ENCODE assay signal across 27 cellular contexts in the genomic region with DNA sequence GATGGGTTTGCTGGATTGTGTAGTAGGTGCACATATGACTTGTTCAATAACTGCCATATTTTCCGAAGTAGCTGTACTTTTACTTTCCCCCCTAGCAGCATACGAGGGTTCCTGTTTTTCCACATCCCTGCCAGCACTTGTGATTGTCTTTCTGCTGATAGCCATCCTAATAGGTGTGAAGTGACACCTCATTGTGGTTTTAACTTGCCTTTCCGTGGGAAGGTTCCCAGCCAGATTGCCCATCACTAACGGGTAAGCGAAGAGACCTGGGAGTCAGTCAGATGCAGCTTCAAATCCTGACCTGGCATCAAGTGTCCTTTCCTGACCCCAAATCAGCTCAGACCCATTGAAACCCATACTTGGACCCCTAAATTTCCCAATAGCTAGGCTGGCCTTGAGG. TPM values are rescaled to one million over a fixed set of nuclear protein-coding genes. Genes with fewer than 3 reads are reported as not detected.
A peak's percentile ranks its signal among the peaks of the same experiment; 100 is the strongest.
DNase-seq lines count a peak whose midpoint lies in the region; ATAC-seq and TF ChIP-seq lines count a peak whose summit lies in the region.
"Had no signal": no experiment of that assay in that cellular context is flagged by ENCODE, and none has a peak within 500 bp of the region (broad histone marks: within the 10 kb centered on the region; RNA-seq: fewer than 3 reads in every experiment).

No MANE protein-coding gene starts in this region.

- H3K9me2 ChIP-seq in OCI-LY7 (ENCODE audit: insufficient read depth, low read length) = no peaks in the 10 kb centered on the region

- no peaks in the 10 kb centered on the region for H3K9me3 ChIP-seq in OCI-LY7 (ENCODE audit: low read length)
- H3K9me3 ChIP-seq: SJSA1, testis had no signal

- no peak for ATAC-seq in activated naive CD4-positive, alpha-beta T cell treated with anti-CD3 and anti-CD28 coated beads, Interleukin-2, amount 50 U/mL, for 72 hours
- ATAC-seq in stimulated activated naive CD8-positive, alpha-beta T cell treated with anti-CD3 and anti-CD28 coated beads, Interleukin-15, amount 100 ng/mL, for 72 hours = no peak
- ATAC-seq in GM19463 (IDR thresholded peaks at IDR 0.05; ENCODE audit: unreplicated experiment) (no peak), HG03159 (IDR thresholded peaks at IDR 0.05; ENCODE audit: unreplicated experiment) (no peak)
- ATAC-seq: foreskin keratinocyte, Panc1 had no signal

- H3K36me3 Mint-ChIP-seq in activated naive CD4-positive, alpha-beta T cell treated with anti-CD3 and anti-CD28 coated beads, Interleukin-2, amount 50 U/mL, for 72 hours = peaks cover 0 to 10% of the 10 kb centered on the region in 2 donors
- peaks cover 28% of the 10 kb centered on the region for H3K36me3 Mint-ChIP-seq in endothelial cell (ENCODE audit: low read depth, unreplicated experiment)

- H3K79me2 ChIP-seq in OCI-LY7 (ENCODE audit: insufficient read depth, low read depth, low read length) = peaks cover 80% of the 10 kb centered on the region

- no TSS peak for BruUV-seq in OCI-LY7 (replicated peaks; lab: Mats Ljungman, UMichigan)

- peak overlapping the region; percentile 81 for H3K4me2 ChIP-seq in OCI-LY7 (ENCODE audit: low read length)
- H3K4me2 ChIP-seq: hepatocyte had no signal

- peaks cover 14% of the 10 kb centered on the region for H3K27me3 Mint-ChIP-seq in endothelial cell (ENCODE audit: unreplicated experiment)
- no peaks in the 10 kb centered on the region for H3K27me3 Mint-ChIP-seq in stimulated activated naive CD8-positive, alpha-beta T cell treated with anti-CD3 and anti-CD28 coated beads, Interleukin-15, amount 100 ng/mL, for 72 hours

- POLR2A ChIA-PET in OCI-LY7 (lab: Charles Lee) = interaction anchor here (1.2 kb wide), 1 partner anchor 41 kb away, joined by 4 read pairs; no protein-coding TSS in a partner anchor

- peak overlapping the region; percentile 75 for H3K4me3 ChIP-seq in OCI-LY7 (ENCODE audit: low read depth, low read length, poor library complexity, severe bottlenecking)
- H3K4me3 ChIP-seq: hepatocyte, SJSA1, testis had no signal

- intact Hi-C loops in OCI-LY7 (cut with micrococcal nuclease; ENCODE audit: unreplicated experiment) = loop anchor here (5.0 kb wide), 2 partner anchors 58 to 67 kb away; partner anchors contain the start of gene TOMM40

- CTCF ChIA-PET in OCI-LY7 (lab: Charles Lee; ENCODE audit: unreplicated experiment) = no interaction called here

- peaks cover 35% of the 10 kb centered on the region for H3K4me1 Mint-ChIP-seq in endothelial cell (ENCODE audit: unreplicated experiment)
- peaks cover 44% of the 10 kb centered on the region for H3K4me1 Mint-ChIP-seq in stimulated activated naive CD8-positive, alpha-beta T cell treated with anti-CD3 and anti-CD28 coated beads, Interleukin-15, amount 100 ng/mL, for 72 hours

- peak overlapping the region; percentile 82 for H3K27ac ChIP-seq in OCI-LY7 (ENCODE audit: low read depth, low read length, poor library complexity, severe bottlenecking)
- H3K27ac ChIP-seq: foreskin keratinocyte, hepatocyte, SJSA1, testis had no signal

- peak overlapping the region; percentile 69 to 76 for H3K27ac Mint-ChIP-seq in activated naive CD4-positive, alpha-beta T cell treated with anti-CD3 and anti-CD28 coated beads, Interleukin-2, amount 50 U/mL, for 72 hours
- H3K27ac Mint-ChIP-seq in endothelial cell (ENCODE audit: unreplicated experiment) = no peak overlapping the region
- H3K27ac Mint-ChIP-seq in stimulated activated naive CD8-positive, alpha-beta T cell treated with anti-CD3 and anti-CD28 coated beads, Interleukin-15, amount 100 ng/mL, for 72 hours = peak overlapping the region; percentile 3 to 46
- H3K27ac Mint-ChIP-seq: activated T-helper 1 cell treated with anti-CD3 and anti-CD28 coated beads, Interleukin-12 subunit alpha, Interleukin-12 subunit beta, Interleukin-2, Interleukin-4 antibody, amounts not matched to agents 30 ng/mL and 10 ng/mL and 1 ng/mL, durations not matched to agents 14 hours and 24 hours and 36 hours; T-helper 2 cell treated with Interferon-gamma antibody and Interleukin-4, amounts not matched to agents 5 μg/mL and 100 μg/mL, for 36 hours had no signal

- DNase-seq in activated naive CD4-positive, alpha-beta T cell treated with anti-CD3 and anti-CD28 coated beads, Interleukin-2, amount 50 U/mL, for 72 hours (ENCODE audit: low spot score in 2 of 2) = no peak
- no peak for DNase-seq in activated naive CD4-positive, alpha-beta T cell treated with Interleukin-2 at 50 U/mL for 16 hours
- no peak for DNase-seq in OCI-LY7 (ENCODE audit: low spot score)
- no peak for DNase-seq in endothelial cell (ENCODE audit: low spot score)
- no peak for DNase-seq in stimulated activated naive CD8-positive, alpha-beta T cell treated with anti-CD3 and anti-CD28 coated beads, Interleukin-15, amount 100 ng/mL, for 72 hours
- DNase-seq in NCI-H446 treated with DMSO at 0.1 percent for 48 hours (lab: John Stamatoyannopoulos, UW) = no peak
- DNase-seq: activated CD8-positive, alpha-beta memory T cell treated with anti-CD3 and anti-CD28 coated beads for 24 hours; caudate nucleus; CD4-positive, CD25-positive, alpha-beta regulatory T cell; DMS53; foreskin keratinocyte; KBM-7; NCI-H187 treated with DMSO at 0.1 percent for 48 hours; NCI-H2227 treated with DMSO at 0.1 percent for 48 hours; NCI-H82; occipital lobe; stimulated activated CD8-positive, alpha-beta memory T cell treated with anti-CD3 and anti-CD28 coated beads, Interleukin-4, amount 100 ng/mL, for 48 hours; testis had no signal

- peaks cover 47% of the 10 kb centered on the region for H3K36me3 ChIP-seq in OCI-LY7 (ENCODE audit: insufficient read depth, low read length)

- H4K20me1 ChIP-seq in OCI-LY7 (ENCODE audit: insufficient read depth, low read length) = no peaks in the 10 kb centered on the region

- H3K9me3 Mint-ChIP-seq in activated naive CD4-positive, alpha-beta T cell treated with anti-CD3 and anti-CD28 coated beads, Interleukin-2, amount 50 U/mL, for 72 hours = no peaks in the 10 kb centered on the region
- H3K9me3 Mint-ChIP-seq in endothelial cell (ENCODE audit: unreplicated experiment) = no peaks in the 10 kb centered on the region
- no peaks in the 10 kb centered on the region for H3K9me3 Mint-ChIP-seq in stimulated activated naive CD8-positive, alpha-beta T cell treated with anti-CD3 and anti-CD28 coated beads, Interleukin-15, amount 100 ng/mL, for 72 hours
- H3K9me3 Mint-ChIP-seq: activated T-helper 1 cell treated with anti-CD3 and anti-CD28 coated beads, Interleukin-12 subunit alpha, Interleukin-12 subunit beta, Interleukin-2, Interleukin-4 antibody, amounts not matched to agents 30 ng/mL and 10 ng/mL and 1 ng/mL, durations not matched to agents 14 hours and 24 hours and 36 hours; CD4-positive, CD25-positive, alpha-beta regulatory T cell; T-helper 2 cell treated with Interferon-gamma antibody and Interleukin-4, amounts not matched to agents 5 μg/mL and 100 μg/mL, for 36 hours had no signal

- no peak for TF ChIP-seq CTCF in OCI-LY7 (conservative IDR thresholded peaks at IDR 0.05; ENCODE audit: low read length)
- TF ChIP-seq CTCF in endothelial cell (IDR thresholded peaks at IDR 0.05; ENCODE audit: unreplicated experiment) = no peak

- H3K4me3 Mint-ChIP-seq in endothelial cell (ENCODE audit: unreplicated experiment) = peak overlapping the region; percentile 42
- no peak overlapping the region for H3K4me3 Mint-ChIP-seq in stimulated activated naive CD8-positive, alpha-beta T cell treated with anti-CD3 and anti-CD28 coated beads, Interleukin-15, amount 100 ng/mL, for 72 hours
- H3K4me3 Mint-ChIP-seq: activated T-helper 1 cell treated with anti-CD3 and anti-CD28 coated beads, Interleukin-12 subunit alpha, Interleukin-12 subunit beta, Interleukin-2, Interleukin-4 antibody, amounts not matched to agents 30 ng/mL and 10 ng/mL and 1 ng/mL, durations not matched to agents 14 hours and 24 hours and 36 hours; T-helper 2 cell treated with Interferon-gamma antibody and Interleukin-4, amounts not matched to agents 5 μg/mL and 100 μg/mL, for 36 hours had no signal

- no peak overlapping the region for H2AFZ ChIP-seq in OCI-LY7 (ENCODE audit: low read length)
- H2AFZ ChIP-seq: hepatocyte had no signal

- H3K4me1 ChIP-seq in OCI-LY7 (ENCODE audit: insufficient read depth, low read length, poor library complexity, severe bottlenecking) = peaks cover 59% of the 10 kb centered on the region
- H3K4me1 ChIP-seq: foreskin keratinocyte had no signal

RNA-seq across cellular contexts. Expression of gene CLPTM1, which starts 4.5 kb away (rescaled TPM):
- 10 to 100 TPM; 54.0 to 58.5 TPM for total RNA-seq in activated naive CD4-positive, alpha-beta T cell treated with anti-CD3 and anti-CD28 coated beads, Interleukin-2, amount 50 U/mL, for 72 hours
- 32.2 and 34.0 TPM in 2 replicates for total RNA-seq in OCI-LY7 (2014; rRNA removed; shearing (Covaris generic))
- total RNA-seq in OCI-LY7 (2022) = 70.3 and 86.3 TPM in 2 replicates
- 144 TPM for total RNA-seq in endothelial cell (ENCODE audit: unreplicated experiment)

RNA-seq across cellular contexts. Expression of gene APOC2, which starts 13.8 kb away (rescaled TPM):
- not detected for total RNA-seq in activated naive CD4-positive, alpha-beta T cell treated with anti-CD3 and anti-CD28 coated beads, Interleukin-2, amount 50 U/mL, for 72 hours
- 0.35 TPM in 1 of 2 replicates, not detected in the other for total RNA-seq in OCI-LY7 (2014; rRNA removed; shearing (Covaris generic))
- total RNA-seq in OCI-LY7 (2022) (not detected in 2 replicates), endothelial cell (ENCODE audit: unreplicated experiment) (not detected)
- total RNA-seq: activated T-helper 1 cell treated with anti-CD3 and anti-CD28 coated beads, Interleukin-12 subunit alpha, Interleukin-12 subunit beta, Interleukin-2, Interleukin-4 antibody, amounts not matched to agents 30 ng/mL and 10 ng/mL and 1 ng/mL, durations not matched to agents 14 hours and 24 hours and 36 hours; CD4-positive, CD25-positive, alpha-beta regulatory T cell; dermis microvascular lymphatic vessel endothelial cell; epithelial cell of proximal tubule; foreskin keratinocyte; SJSA1 had no signal

RNA-seq across cellular contexts. Expression of gene APOC4, which starts 17.7 kb away (rescaled TPM):
- total RNA-seq in activated naive CD4-positive, alpha-beta T cell treated with anti-CD3 and anti-CD28 coated beads, Interleukin-2, amount 50 U/mL, for 72 hours = not detected
- not detected in 2 replicates for total RNA-seq in OCI-LY7 (2014; rRNA removed; shearing (Covaris generic))
- total RNA-seq in OCI-LY7 (2022) (not detected in 2 replicates), endothelial cell (ENCODE audit: unreplicated experiment) (not detected)
- total RNA-seq: activated T-helper 1 cell treated with anti-CD3 and anti-CD28 coated beads, Interleukin-12 subunit alpha, Interleukin-12 subunit beta, Interleukin-2, Interleukin-4 antibody, amounts not matched to agents 30 ng/mL and 10 ng/mL and 1 ng/mL, durations not matched to agents 14 hours and 24 hours and 36 hours; CD4-positive, CD25-positive, alpha-beta regulatory T cell; dermis microvascular lymphatic vessel endothelial cell; epithelial cell of proximal tubule; foreskin keratinocyte; hepatocyte; occipital lobe; SJSA1; testis had no signal

RNA-seq across cellular contexts. Expression of gene RELB, which starts 41.6 kb away (rescaled TPM):
- 10 to 100 TPM; 31.7 to 56.5 TPM for total RNA-seq in activated naive CD4-positive, alpha-beta T cell treated with anti-CD3 and anti-CD28 coated beads, Interleukin-2, amount 50 U/mL, for 72 hours
- 36.4 and 36.9 TPM in 2 replicates for total RNA-seq in OCI-LY7 (2014; rRNA removed; shearing (Covaris generic))
- 51.1 and 61.7 TPM in 2 replicates for total RNA-seq in OCI-LY7 (2022)
- 8.2 TPM for total RNA-seq in endothelial cell (ENCODE audit: unreplicated experiment)

RNA-seq across cellular contexts. Expression of gene APOC1, which starts 45.3 kb away (rescaled TPM):
- total RNA-seq in activated naive CD4-positive, alpha-beta T cell treated with anti-CD3 and anti-CD28 coated beads, Interleukin-2, amount 50 U/mL, for 72 hours = under 1 TPM in 1 of 2 donors, not detected in 1; 0.61 TPM
- total RNA-seq in OCI-LY7 (2014; rRNA removed; shearing (Covaris generic)) = not detected in 2 replicates
- 1.9 TPM in 1 of 2 replicates, not detected in the other for total RNA-seq in OCI-LY7 (2022)
- total RNA-seq in endothelial cell (ENCODE audit: unreplicated experiment) = 44.8 TPM
- total RNA-seq: CD4-positive, CD25-positive, alpha-beta regulatory T cell; SJSA1 had no signal
